In genomic region chr11:134674974-134675373, GRCh38 we compare ENCODE assay signal across 27 cellular contexts.
"Had no signal": no experiment of that assay in that cellular context is flagged by ENCODE, and none has a peak within 500 bp of the region (broad histone marks: within the 10 kb centered on the region; RNA-seq: fewer than 3 reads in every experiment).

No MANE protein-coding gene starts in this region.

- H3K4me3 Mint-ChIP-seq: dendritic cell treated with granulocyte-macrophage colony-stimulating factor and Interleukin-4, amounts not matched to agents 40 ng/mL and 50 ng/mL, for 4 days; effector memory CD8-positive, alpha-beta T cell; endodermal cell had no signal

- H3K4me3 ChIP-seq: colonic mucosa, coronary artery, dorsolateral prefrontal cortex, esophagus muscularis mucosa, esophagus squamous epithelium, gastrocnemius medialis, gastroesophageal sphincter, heart left ventricle, heart right ventricle had no signal

- H3K27me3 ChIP-seq: colonic mucosa, foreskin keratinocyte, gastrocnemius medialis had no signal

- H3K36me3 ChIP-seq: colonic mucosa, esophagus muscularis mucosa, esophagus squamous epithelium, gastrocnemius medialis, gastroesophageal sphincter, heart left ventricle, heart right ventricle had no signal

- H3K9me3 ChIP-seq: colonic mucosa, esophagus squamous epithelium, gastrocnemius medialis, gastroesophageal sphincter had no signal

- DNase-seq: colonic mucosa; cortex of kidney; dermis blood vessel endothelial cell; dorsolateral prefrontal cortex; effector CD4-positive, alpha-beta T cell; effector CD8-positive, alpha-beta T cell; effector memory CD4-positive, alpha-beta T cell; effector memory CD8-positive, alpha-beta T cell; endodermal cell; erythroblast; esophagus squamous epithelium; foreskin fibroblast; foreskin keratinocyte; foreskin melanocyte; gastrocnemius medialis; heart left ventricle; heart right ventricle had no signal

- H3K27ac Mint-ChIP-seq: dendritic cell treated with granulocyte-macrophage colony-stimulating factor and Interleukin-4, amounts not matched to agents 40 ng/mL and 50 ng/mL, for 4 days; effector memory CD8-positive, alpha-beta T cell; endodermal cell had no signal

- H3K4me1 ChIP-seq: colonic mucosa, esophagus muscularis mucosa, esophagus squamous epithelium, foreskin keratinocyte, gastrocnemius medialis, gastroesophageal sphincter, heart left ventricle, heart right ventricle had no signal

- ATAC-seq: effector memory CD8-positive, alpha-beta T cell; esophagus mucosa; foreskin keratinocyte; gastrocnemius medialis; gastroesophageal sphincter; heart left ventricle; heart right ventricle had no signal

- FAIRE-seq: colon, endometrium, endothelial cell of umbilical vein, frontal cortex had no signal

- H3K27me3 Mint-ChIP-seq: dendritic cell treated with granulocyte-macrophage colony-stimulating factor and Interleukin-4, amounts not matched to agents 40 ng/mL and 50 ng/mL, for 4 days had no signal

- H3K9me3 Mint-ChIP-seq: dendritic cell treated with granulocyte-macrophage colony-stimulating factor and Interleukin-4, amounts not matched to agents 40 ng/mL and 50 ng/mL, for 4 days; effector memory CD8-positive, alpha-beta T cell; endodermal cell had no signal

- H3K27ac ChIP-seq: colonic mucosa, coronary artery, dorsolateral prefrontal cortex, epithelial cell of prostate, esophagus muscularis mucosa, esophagus squamous epithelium, foreskin keratinocyte, gastrocnemius medialis, gastroesophageal sphincter, heart left ventricle, heart right ventricle had no signal
